7 cellular contexts compared by ENCODE assay signal in the genomic region with DNA sequence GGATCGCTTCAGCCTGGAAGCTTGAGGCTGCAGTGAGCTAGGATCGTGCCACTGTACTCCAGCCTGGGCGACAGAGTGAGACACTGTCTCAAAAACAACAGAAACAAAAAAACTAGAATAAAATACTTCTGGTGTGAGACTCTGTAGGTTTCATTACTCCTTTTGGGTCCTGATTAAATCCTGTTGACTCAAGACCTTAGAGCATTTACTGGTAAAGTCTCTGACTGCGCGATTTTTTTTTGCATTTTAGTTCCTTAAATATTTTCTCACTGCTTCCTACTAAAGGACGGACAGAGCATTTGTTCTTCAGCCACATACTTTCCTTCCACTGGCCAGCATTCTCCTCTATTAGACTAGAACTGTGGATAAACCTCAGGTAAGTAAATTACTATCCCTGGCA. TPM values are rescaled to one million over a fixed set of nuclear protein-coding genes. Genes with fewer than 3 reads are reported as not detected.
A peak's percentile ranks its signal among the peaks of the same experiment; 100 is the strongest.
DNase-seq lines count a peak whose midpoint lies in the region; ATAC-seq and TF ChIP-seq lines count a peak whose summit lies in the region.
"Not testable (repeated sequence)": the region's sequence is repeated elsewhere in the genome, so short reads cannot be mapped to it uniquely, and the experiment has no call there.

No MANE protein-coding gene starts in this region.

- peak overlapping the region; percentile 73 to 83 for H3K4me3 Mint-ChIP-seq in CD14-positive monocyte
- peak overlapping the region; percentile 65 for H3K4me3 Mint-ChIP-seq in dendritic cell treated with granulocyte-macrophage colony-stimulating factor and Interleukin-4, amounts not matched to agents 40 ng/mL and 50 ng/mL, for 4 days
- H3K4me3 Mint-ChIP-seq in naive thymus-derived CD4-positive, alpha-beta T cell; stimulated activated naive B cell treated with anti-CD40 and anti-IgM and Interleukin-4, amounts not matched to agents 10 μg/mL and 1 μg/mL and 100 μg/mL, for 72 hours: not testable (repeated sequence)

- not testable (repeated sequence) for H3K27ac ChIP-seq in heart right ventricle; lung (ENCODE audit: low read depth in 1 of 2, low read length in 1 of 2); naive thymus-derived CD4-positive, alpha-beta T cell (ENCODE audit: low read depth, low read length)

- ATAC-seq in heart right ventricle = peak in 7 of 8 donors; percentile 33 to 75 (median 64)
- ATAC-seq in left lobe of liver = peak; percentile 33
- ATAC-seq in lung (ENCODE audit: insufficient read depth, low FRiP score) = peak; percentile 68
- peak; percentile 74 for ATAC-seq in naive thymus-derived CD4-positive, alpha-beta T cell
- ATAC-seq in stimulated activated naive B cell treated with anti-CD40 and anti-IgM and Interleukin-4, amounts not matched to agents 10 μg/mL and 1 μg/mL and 100 μg/mL, for 72 hours (replicated peaks) = peak; percentile 19 to 57

- intact Hi-C loops in CD14-positive monocyte (cut with micrococcal nuclease); dendritic cell treated with granulocyte-macrophage colony-stimulating factor and Interleukin-4, amounts not matched to agents 40 ng/mL and 50 ng/mL, for 4 days (cut with micrococcal nuclease); heart right ventricle (cut with DNase I); naive thymus-derived CD4-positive, alpha-beta T cell (cut with micrococcal nuclease): not testable (repeated sequence)

- H3K27me3 Mint-ChIP-seq in CD14-positive monocyte (ENCODE audit: low read depth in 3 of 3); dendritic cell treated with granulocyte-macrophage colony-stimulating factor and Interleukin-4, amounts not matched to agents 40 ng/mL and 50 ng/mL, for 4 days; naive thymus-derived CD4-positive, alpha-beta T cell; stimulated activated naive B cell treated with anti-CD40 and anti-IgM and Interleukin-4, amounts not matched to agents 10 μg/mL and 1 μg/mL and 100 μg/mL, for 72 hours: not testable (repeated sequence)

- not testable (repeated sequence) for H3K4me1 ChIP-seq in heart right ventricle; lung (ENCODE audit: control insufficient read depth in 2 of 2, insufficient read depth in 2 of 2, low read length in 2 of 2); naive thymus-derived CD4-positive, alpha-beta T cell (ENCODE audit: control insufficient read depth in 2 of 2, insufficient read depth in 2 of 2, low read length in 2 of 2)

- H3K27me3 ChIP-seq in heart right ventricle; lung (ENCODE audit: control insufficient read depth, insufficient read depth); naive thymus-derived CD4-positive, alpha-beta T cell (ENCODE audit: control insufficient read depth in 2 of 2, insufficient read depth in 2 of 2, low read length in 2 of 2): not testable (repeated sequence)

- H3K27ac Mint-ChIP-seq in CD14-positive monocyte = peak overlapping the region in 6 of 7 donors; percentile 78 to 89 (median 84)
- H3K27ac Mint-ChIP-seq in dendritic cell treated with granulocyte-macrophage colony-stimulating factor and Interleukin-4, amounts not matched to agents 40 ng/mL and 50 ng/mL, for 4 days; naive thymus-derived CD4-positive, alpha-beta T cell; stimulated activated naive B cell treated with anti-CD40 and anti-IgM and Interleukin-4, amounts not matched to agents 10 μg/mL and 1 μg/mL and 100 μg/mL, for 72 hours: not testable (repeated sequence)

- not testable (repeated sequence) for TF ChIP-seq CTCF in CD14-positive monocyte (IDR thresholded peaks at IDR 0.05); heart right ventricle (IDR thresholded peaks at IDR 0.05); lung (IDR thresholded peaks at IDR 0.05; ENCODE audit: control extremely low read depth, extremely low read depth)

- CTCF ChIA-PET in naive thymus-derived CD4-positive, alpha-beta T cell (lab: Charles Lee) = not testable (repeated sequence)

- not testable (repeated sequence) for H3K9me3 Mint-ChIP-seq in CD14-positive monocyte; dendritic cell treated with granulocyte-macrophage colony-stimulating factor and Interleukin-4, amounts not matched to agents 40 ng/mL and 50 ng/mL, for 4 days; naive thymus-derived CD4-positive, alpha-beta T cell; stimulated activated naive B cell treated with anti-CD40 and anti-IgM and Interleukin-4, amounts not matched to agents 10 μg/mL and 1 μg/mL and 100 μg/mL, for 72 hours

- H3K36me3 Mint-ChIP-seq in CD14-positive monocyte; dendritic cell treated with granulocyte-macrophage colony-stimulating factor and Interleukin-4, amounts not matched to agents 40 ng/mL and 50 ng/mL, for 4 days (ENCODE audit: low read depth); naive thymus-derived CD4-positive, alpha-beta T cell; stimulated activated naive B cell treated with anti-CD40 and anti-IgM and Interleukin-4, amounts not matched to agents 10 μg/mL and 1 μg/mL and 100 μg/mL, for 72 hours: not testable (repeated sequence)

- H3K4me3 ChIP-seq in heart right ventricle; lung; naive thymus-derived CD4-positive, alpha-beta T cell (ENCODE audit: low read length): not testable (repeated sequence)

- H3K36me3 ChIP-seq in heart right ventricle; lung (ENCODE audit: control insufficient read depth in 2 of 2, insufficient read depth in 2 of 2, low read length in 2 of 2); naive thymus-derived CD4-positive, alpha-beta T cell (ENCODE audit: control insufficient read depth in 2 of 3, insufficient read depth in 3 of 3, low read length in 3 of 3): not testable (repeated sequence)

- DNase-seq in CD14-positive monocyte (ENCODE audit: low spot score); heart right ventricle; left lobe of liver (ENCODE audit: low spot score); lung (ENCODE audit: low spot score); naive thymus-derived CD4-positive, alpha-beta T cell; stimulated activated naive B cell treated with anti-CD40 and anti-IgM and Interleukin-4, amounts not matched to agents 10 μg/mL and 1 μg/mL and 100 μg/mL, for 72 hours: not testable (repeated sequence)

- POLR2A ChIA-PET in naive thymus-derived CD4-positive, alpha-beta T cell (lab: Charles Lee) = not testable (repeated sequence)

- 79 to 81% methylated on average over 3 of the region's 6 CpGs for WGBS in heart right ventricle, 2 donors
- 19 to 68% methylated on average over 3 of the region's 6 CpGs for WGBS in lung, 2 donors

- H3K4me1 Mint-ChIP-seq in CD14-positive monocyte; dendritic cell treated with granulocyte-macrophage colony-stimulating factor and Interleukin-4, amounts not matched to agents 40 ng/mL and 50 ng/mL, for 4 days (ENCODE audit: low read depth); naive thymus-derived CD4-positive, alpha-beta T cell; stimulated activated naive B cell treated with anti-CD40 and anti-IgM and Interleukin-4, amounts not matched to agents 10 μg/mL and 1 μg/mL and 100 μg/mL, for 72 hours: not testable (repeated sequence)

- H3K9me3 ChIP-seq in heart right ventricle; lung (ENCODE audit: control insufficient read depth in 2 of 2, insufficient read depth in 1 of 2, low read length in 1 of 2); naive thymus-derived CD4-positive, alpha-beta T cell (ENCODE audit: control insufficient read depth in 2 of 3, low read length in 3 of 3): not testable (repeated sequence)

RNA-seq across cellular contexts. Expression of gene GTF2H2C, which starts 46.8 kb away (rescaled TPM):
- polyA plus RNA-seq in CD14-positive monocyte (10 to 100 TPM; 11.0 to 13.5 TPM), heart right ventricle (10 to 100 TPM; 10.5 to 14.5 TPM), lung (10 to 100 TPM; 18.3 to 21.4 TPM)
- total RNA-seq in heart right ventricle (10 to 100 TPM in 9 of 10 donors, 1 to 10 TPM in 1; 7.3 to 17.9 (median 14.3) TPM), left lobe of liver (10.8 TPM), lung (10 to 100 TPM; 32.0 to 83.4 TPM)
- 10 to 100 TPM; 30.8 to 52.2 (median 42.6) TPM for total RNA-seq in naive thymus-derived CD4-positive, alpha-beta T cell
- polyA plus RNA-seq in naive thymus-derived CD4-positive, alpha-beta T cell = 10 to 100 TPM; 17.3 to 17.6 TPM
